Comparison of ENCODE assay signal across 8 cellular contexts in genomic region chr6:36387440-36388303, GRCh38. TPM values are rescaled to one million over a fixed set of nuclear protein-coding genes. Genes with fewer than 3 reads are reported as not detected.
DNase-seq lines count a peak whose midpoint lies in the region; ATAC-seq and TF ChIP-seq lines count a peak whose summit lies in the region.

Gene ETV7 (minus strand): TSS chr6:36387669. CDS start chr6:36387541, 128 bp downstream.

- H2BK5ac ChIP-seq in trophoblast cell (ENCODE audit: low read depth, low read length, poor library complexity), result no peak within 1 kb of the TSS

- no peak within 1 kb of the TSS for H3K27ac ChIP-seq in trophoblast cell (ENCODE audit: low read depth, low read length)

- H3K14ac ChIP-seq in trophoblast cell (ENCODE audit: low read length), result no peak within 1 kb of the TSS

- no CpG with 5 or more reads among the region's 65 CpGs for WGBS in trophoblast cell (ENCODE audit: extremely low coverage, insufficient coverage, insufficient read length)

- ATAC-seq in activated T-helper 17 cell treated with anti-CD3 and anti-CD28 coated beads, Interleukin-2, amount 50 U/mL, for 72 hours (replicated peaks), result peak; percentile 58
- no peak for ATAC-seq in GM19463 (IDR thresholded peaks at IDR 0.05; ENCODE audit: unreplicated experiment)

- no peak within 1 kb of the TSS for H2AFZ ChIP-seq in trophoblast cell (ENCODE audit: insufficient read depth, low read length, poor library complexity)

- no peak within 1 kb of the TSS for H4K8ac ChIP-seq in trophoblast cell (ENCODE audit: low read depth, low read length)

- no peaks in the 10 kb centered on the region for H3K36me3 Mint-ChIP-seq in activated T-helper 17 cell treated with anti-CD3 and anti-CD28 coated beads, Interleukin-2, amount 50 U/mL, for 72 hours (ENCODE audit: low read depth)

- DNase-seq in COLO668 (lab: John Stamatoyannopoulos, UW; ENCODE audit: unreplicated experiment), result peak; percentile 56
- DNase-seq in NB4 (ENCODE audit: low read depth), result peak; percentile 50
- DNase-seq in head of caudate nucleus, result peak in 31 of 42 donors; percentile 3 to 75 (median 26)
- DNase-seq in trophoblast cell, result peak; percentile 81 to 83
- no peak for DNase-seq in SKM-1 (lab: John Stamatoyannopoulos, UW; ENCODE audit: unreplicated experiment)
- DNase-seq in SIG-M5 (lab: John Stamatoyannopoulos, UW), result no peak

- H3K9ac ChIP-seq in trophoblast cell (ENCODE audit: low read length), result no peak within 1 kb of the TSS

- no peaks in the 10 kb centered on the region for H3K79me2 ChIP-seq in trophoblast cell (ENCODE audit: control insufficient read depth, insufficient read depth, low read length, poor library complexity)

- no peaks in the 10 kb centered on the region for H3K79me1 ChIP-seq in trophoblast cell (ENCODE audit: low read length)

- peaks cover 2% of the 10 kb centered on the region for H3K9me3 ChIP-seq in trophoblast cell (ENCODE audit: insufficient read depth, low read depth, low read length)

- no peak within 1 kb of the TSS for H2AK5ac ChIP-seq in trophoblast cell (ENCODE audit: low read length)

- H3K4me1 ChIP-seq in trophoblast cell (ENCODE audit: control insufficient read depth in 1 of 2, insufficient read depth in 2 of 2, low read length in 2 of 2), result peaks cover 3 to 12% of the 10 kb centered on the region in 2 experiments

- H3K4ac ChIP-seq in trophoblast cell (ENCODE audit: low read depth, low read length), result no peak within 1 kb of the TSS

- H4K91ac ChIP-seq in trophoblast cell (ENCODE audit: low read depth, low read length), result no peak within 1 kb of the TSS

- H3K27me3 ChIP-seq in trophoblast cell (ENCODE audit: insufficient read depth, low read length), result peaks cover 30% of the 10 kb centered on the region

- H3K18ac ChIP-seq in trophoblast cell (ENCODE audit: low read length), result no peak within 1 kb of the TSS

- H3K4me3 Mint-ChIP-seq in activated T-helper 17 cell treated with anti-CD3 and anti-CD28 coated beads, Interleukin-2, amount 50 U/mL, for 72 hours, result peak within 1 kb of the TSS; percentile 97

- no peak within 1 kb of the TSS for H4K12ac ChIP-seq in trophoblast cell (ENCODE audit: low read depth, low read length)

- H3K27ac Mint-ChIP-seq in activated T-helper 17 cell treated with anti-CD3 and anti-CD28 coated beads, Interleukin-2, amount 50 U/mL, for 72 hours, result peak within 1 kb of the TSS; percentile 90

- no peaks in the 10 kb centered on the region for H3K36me3 ChIP-seq in trophoblast cell (ENCODE audit: control insufficient read depth in 1 of 2, insufficient read depth in 2 of 2, low read length in 2 of 2)

- no peak for TF ChIP-seq POLR2A in NB4 (IDR thresholded peaks at IDR 0.05; ENCODE audit: extremely low read depth, insufficient read length)

- peaks cover 15% of the 10 kb centered on the region for H3K27me3 Mint-ChIP-seq in activated T-helper 17 cell treated with anti-CD3 and anti-CD28 coated beads, Interleukin-2, amount 50 U/mL, for 72 hours

- H2BK120ac ChIP-seq in trophoblast cell (ENCODE audit: insufficient read depth, low read length, poor library complexity), result no peak within 1 kb of the TSS

- H3K23ac ChIP-seq in trophoblast cell (ENCODE audit: low read length), result no peak within 1 kb of the TSS

- intact Hi-C loops in head of caudate nucleus (cut with DNase I), result no loop called here

- TF ChIP-seq CTCF in NB4 (IDR thresholded peaks at IDR 0.05; ENCODE audit: low read depth, low read length), result no peak

- peaks cover 20% of the 10 kb centered on the region for H3K4me1 Mint-ChIP-seq in activated T-helper 17 cell treated with anti-CD3 and anti-CD28 coated beads, Interleukin-2, amount 50 U/mL, for 72 hours

- H3K4me2 ChIP-seq in trophoblast cell (ENCODE audit: low read length), result peak within 1 kb of the TSS; percentile 57

- H3K9me3 Mint-ChIP-seq in activated T-helper 17 cell treated with anti-CD3 and anti-CD28 coated beads, Interleukin-2, amount 50 U/mL, for 72 hours, result peaks cover 3% of the 10 kb centered on the region

- H2BK12ac ChIP-seq in trophoblast cell (ENCODE audit: low read length), result no peak within 1 kb of the TSS

- H3K4me3 ChIP-seq in NB4 (ENCODE audit: low read depth, low read length) (peak within 1 kb of the TSS; percentile 44), trophoblast cell (ENCODE audit: low read depth, low read length) (peak within 1 kb of the TSS; percentile 11)

RNA-seq across cellular contexts. Expression of gene ETV7, which starts in this region (rescaled TPM):
- total RNA-seq in activated T-helper 17 cell treated with anti-CD3 and anti-CD28 coated beads, Interleukin-2, amount 50 U/mL, for 72 hours, result 10 to 100 TPM in 1 of 2 donors, 1 to 10 TPM in 1; 2.6 to 16.9 TPM
- polyA plus RNA-seq in trophoblast cell (2013), result 0.15 and 0.21 TPM in 2 replicates

Comparison
In these comparisons a context has a peak if more than half of its experiments do, and no peak if none do; other contexts are left out.
1. DNase-seq: peak in COLO668 (single experiment), NB4 (single experiment), head of caudate nucleus (31 of 42) and trophoblast cell (2 of 2); none in SKM-1 (single experiment) and SIG-M5 (single experiment).